1 cellular context compared by ENCODE assay signal in genomic region chr3:44330444-44330843, GRCh38.
TF ChIP-seq lines count a peak whose summit lies in the region.

No MANE protein-coding gene starts in this region.

TF ChIP-seq in K562, 482 proteins besides CTCF, POLR2A, EP300 and RAD21 (continues in another document):
- TF ChIP-seq ZNF609 (CRISPR knock-in tag; IDR thresholded peaks at IDR 0.05; ENCODE audit: borderline replicate concordance) (no peak), HMBOX1 (IDR thresholded peaks at IDR 0.05) (peak; percentile 66), ETV1 (tag; conservative IDR thresholded peaks at IDR 0.05; ENCODE audit: low read depth) (no peak), CBFA2T3 (IDR thresholded peaks at IDR 0.05) (0 out of 2 replicates have a peak, but pooled peaks have one; percentile 14), GATAD2A (IDR thresholded peaks at IDR 0.05) (no peak), PBX2 (CRISPR knock-in tag; IDR thresholded peaks at IDR 0.05; ENCODE audit: low read depth) (peak; percentile 61), PBX2 (tag; conservative IDR thresholded peaks at IDR 0.05; ENCODE audit: low read depth) (no peak), TCF3 (CRISPR knock-in tag; IDR thresholded peaks at IDR 0.05) (peak; percentile 8; the same call in 1 of the 2 replicates), LCOR (CRISPR knock-in tag; IDR thresholded peaks at IDR 0.05) (no peak), ZNF644 (tag; IDR thresholded peaks at IDR 0.05; ENCODE audit: low read depth) (no peak), GATA2 (CRISPR knock-in tag; IDR thresholded peaks at IDR 0.05) (peak; percentile 57; the same call in 1 of the 2 replicates), ZBTB12 (CRISPR knock-in tag; IDR thresholded peaks at IDR 0.05) (no peak), CREM (IDR thresholded peaks at IDR 0.05; ENCODE audit: low read depth) (no peak), ZNF280A (IDR thresholded peaks at IDR 0.05; ENCODE audit: low read depth, partially characterized antibody) (no peak), MCM2 (IDR thresholded peaks at IDR 0.05; ENCODE audit: low read depth) (no peak), SMAD1 (IDR thresholded peaks at IDR 0.05; ENCODE audit: low read depth, low read length, partially characterized antibody) (no peak), CCNT2 (IDR thresholded peaks at IDR 0.05; ENCODE audit: borderline replicate concordance, extremely low read depth, insufficient read length, low read depth, low read length) (no peak), CCAR2 (IDR thresholded peaks at IDR 0.05; ENCODE audit: low read depth, low read length) (no peak), FOXM1 (IDR thresholded peaks at IDR 0.05; ENCODE audit: low read depth) (no peak), FOXM1 (CRISPR knock-in tag; IDR thresholded peaks at IDR 0.05; ENCODE audit: low read depth) (no peak), NCOA4 (IDR thresholded peaks at IDR 0.05; ENCODE audit: partially characterized antibody) (no peak), TAL1 (IDR thresholded peaks at IDR 0.05) (peak; percentile 15; the same call in 1 of the 2 replicates), ZBTB2 (IDR thresholded peaks at IDR 0.05) (no peak), ZNF146 (CRISPR knock-in tag; IDR thresholded peaks at IDR 0.05; ENCODE audit: unreplicated experiment) (no peak), THRAP3 (IDR thresholded peaks at IDR 0.05; ENCODE audit: borderline replicate concordance) (no peak), PRDM10 (IDR thresholded peaks at IDR 0.05; ENCODE audit: partially characterized antibody) (peak; percentile 32), NRF1 (conservative IDR thresholded peaks at IDR 0.05 in 1 of 2, IDR thresholded peaks at IDR 0.05 in 1 of 2) (no peak), CUX1 (CRISPR knock-in tag; IDR thresholded peaks at IDR 0.05) (no peak), PKNOX1 (IDR thresholded peaks at IDR 0.05) (peak; percentile 87)
